ENCODE assay signal across 10 cellular contexts in genomic region chr3:170055209-170055608, GRCh38. TPM values are rescaled to one million over a fixed set of nuclear protein-coding genes. Genes with fewer than 3 reads are reported as not detected.
DNase-seq lines count a peak whose midpoint lies in the region; ATAC-seq and TF ChIP-seq lines count a peak whose summit lies in the region.
"Had no signal": no experiment of that assay in that cellular context is flagged by ENCODE, and none has a peak within 500 bp of the region (broad histone marks: within the 10 kb centered on the region; RNA-seq: fewer than 3 reads in every experiment).

No MANE protein-coding gene starts in this region.

- H3K4me3 ChIP-seq in AG10803 (ENCODE audit: low read length): no peak overlapping the region
- H3K4me3 ChIP-seq: SK-N-MC had no signal

- DNase-seq in AG10803 (ENCODE audit: low read depth) (peak; percentile 21), WTC11 (ENCODE audit: low spot score) (no peak), OCI-M1 (lab: John Stamatoyannopoulos, UW) (no peak), NCI-H446 (lab: John Stamatoyannopoulos, UW) (no peak), medulla oblongata (ENCODE audit: extremely low spot score) (no peak), RWPE1 (ENCODE audit: low spot score) (no peak)
- DNase-seq: GDM1 had no signal

- H3K9me3 Mint-ChIP-seq in WTC11: peaks cover 10% of the 10 kb centered on the region

- H3K4me1 Mint-ChIP-seq in WTC11: peaks cover 49% of the 10 kb centered on the region

- POLR2A ChIA-PET in WTC11 (lab: Charles Lee) (no interaction called here), RWPE1 (lab: Yijun Ruan, JAX; ENCODE audit: low non-redundant PET) (no interaction called here)

- no peaks in the 10 kb centered on the region for H3K27me3 Mint-ChIP-seq in WTC11 (ENCODE audit: low read depth)

- peaks cover 9% of the 10 kb centered on the region for H3K36me3 Mint-ChIP-seq in WTC11

- CTCF ChIA-PET in WTC11 (lab: Charles Lee): interaction anchor here (1.4 kb wide), 1 partner anchor 23 kb away, joined by 5 read pairs; no protein-coding TSS in a partner anchor
- CTCF ChIA-PET in RWPE1 (lab: Yijun Ruan, JAX): no interaction called here

- ATAC-seq in GM19043 (IDR thresholded peaks at IDR 0.05; ENCODE audit: low read depth, unreplicated experiment) (peak; percentile 63), HG03064 (IDR thresholded peaks at IDR 0.05; ENCODE audit: low read depth, unreplicated experiment) (peak; percentile 58), WTC11 (peak; percentile 18; the same call in 1 of the 2 replicates)

- H3K4me3 Mint-ChIP-seq in WTC11: no peak overlapping the region

- peak overlapping the region; percentile 1; the same call in 1 of the 2 replicates for H3K27ac Mint-ChIP-seq in WTC11

- no peak overlapping the region for H3K27ac ChIP-seq in RWPE1
- H3K27ac ChIP-seq: SK-N-MC had no signal

- no peak for TF ChIP-seq CTCF in AG10803 (conservative IDR thresholded peaks at IDR 0.05; ENCODE audit: low read length)
- TF ChIP-seq CTCF in WTC11 (IDR thresholded peaks at IDR 0.05): no peak
- no peak for TF ChIP-seq CTCF in RWPE1 (conservative IDR thresholded peaks at IDR 0.05; ENCODE audit: low read depth)

TF ChIP-seq in WTC11, 78 proteins besides CTCF, POLR2A, EP300 and RAD21:
- TF ChIP-seq TEAD1 (CRISPR knock-in tag; IDR thresholded peaks at IDR 0.05) (no peak), GRHL2 (CRISPR knock-in tag; IDR thresholded peaks at IDR 0.05; ENCODE audit: insufficient replicate concordance, severe bottlenecking) (no peak), ZNF317 (CRISPR knock-in tag; IDR thresholded peaks at IDR 0.05; ENCODE audit: borderline replicate concordance, low read depth) (no peak), NR3C1 (CRISPR knock-in tag; conservative IDR thresholded peaks at IDR 0.05; ENCODE audit: low read depth) (no peak)

RNA-seq across cellular contexts. Expression of gene GPR160, which starts 17.4 kb away (rescaled TPM):
- total RNA-seq in WTC11 (2021): 28.9 to 33.3 TPM (median 32.2 TPM) in 3 replicates
